1 cellular context compared by ENCODE assay signal in genomic region chr1:154760469-154760933, GRCh38.
TF ChIP-seq lines count a peak whose summit lies in the region.

No MANE protein-coding gene starts in this region.

TF ChIP-seq in HepG2, 621 proteins besides CTCF, POLR2A, EP300 and RAD21 (continued from another document and continues in another):
- TF ChIP-seq RBM39 (IDR thresholded peaks at IDR 0.05; ENCODE audit: low read depth, low read length, poor library complexity, severe bottlenecking) (peak; percentile 57), ZNF224 (CRISPR knock-in tag; IDR thresholded peaks at IDR 0.05) (no peak), ZNF382 (CRISPR knock-in tag; IDR thresholded peaks at IDR 0.05; ENCODE audit: borderline replicate concordance) (no peak), ATM (IDR thresholded peaks at IDR 0.05; ENCODE audit: borderline replicate concordance) (no peak), ZHX2 (IDR thresholded peaks at IDR 0.05; ENCODE audit: low read depth) (no peak), ZHX2 (CRISPR knock-in tag; IDR thresholded peaks at IDR 0.05; ENCODE audit: borderline replicate concordance) (no peak), TBX3 (IDR thresholded peaks at IDR 0.05; ENCODE audit: borderline replicate concordance) (no peak), SATB2 (CRISPR knock-in tag; IDR thresholded peaks at IDR 0.05) (no peak), ZNF652 (CRISPR knock-in tag; IDR thresholded peaks at IDR 0.05; ENCODE audit: borderline replicate concordance, low read depth) (no peak), ARID5B (CRISPR knock-in tag; IDR thresholded peaks at IDR 0.05) (no peak), SIN3A (IDR thresholded peaks at IDR 0.05; ENCODE audit: borderline replicate concordance, low read depth, low read length) (no peak), ARNTL (CRISPR knock-in tag; IDR thresholded peaks at IDR 0.05) (no peak; the same call in 1 of the 2 replicates), MXD1 (CRISPR knock-in tag; IDR thresholded peaks at IDR 0.05) (no peak), MXD3 (CRISPR knock-in tag; IDR thresholded peaks at IDR 0.05) (no peak), SKIL (CRISPR knock-in tag; IDR thresholded peaks at IDR 0.05; ENCODE audit: borderline replicate concordance) (no peak), PAX8 (CRISPR knock-in tag; IDR thresholded peaks at IDR 0.05; ENCODE audit: borderline replicate concordance) (no peak), ZNF678 (CRISPR knock-in tag; IDR thresholded peaks at IDR 0.05) (no peak), MZF1 (CRISPR knock-in tag; IDR thresholded peaks at IDR 0.05; ENCODE audit: borderline replicate concordance) (no peak), TGIF2 (CRISPR knock-in tag; IDR thresholded peaks at IDR 0.05) (no peak), ZNF644 (CRISPR knock-in tag; IDR thresholded peaks at IDR 0.05; ENCODE audit: low read depth) (no peak), HMG20A (CRISPR knock-in tag; IDR thresholded peaks at IDR 0.05; ENCODE audit: borderline replicate concordance) (no peak), KLF16 (CRISPR knock-in tag; IDR thresholded peaks at IDR 0.05) (peak in 1 of 2 experiments; percentile 61; a peak in 1 of 4 replicates), ZNF253 (CRISPR knock-in tag; IDR thresholded peaks at IDR 0.05; ENCODE audit: borderline replicate concordance) (no peak), GABPA (IDR thresholded peaks at IDR 0.05; ENCODE audit: low read depth, low read length) (no peak), GABPA (CRISPR knock-in tag; IDR thresholded peaks at IDR 0.05; ENCODE audit: low read depth) (no peak), ZNF605 (CRISPR knock-in tag; IDR thresholded peaks at IDR 0.05) (no peak), HNF4A (CRISPR knock-in tag; IDR thresholded peaks at IDR 0.05) (no peak), PCBP2 (optimal IDR thresholded peaks at IDR 0.05; ENCODE audit: low read depth, low read length, poor library complexity, severe bottlenecking) (no peak), JUN (CRISPR knock-in tag; IDR thresholded peaks at IDR 0.05) (no peak), ZNF276 (CRISPR knock-in tag; IDR thresholded peaks at IDR 0.05; ENCODE audit: low read depth) (no peak), ZNF513 (CRISPR knock-in tag; conservative IDR thresholded peaks at IDR 0.05) (no peak), DMTF1 (CRISPR knock-in tag; IDR thresholded peaks at IDR 0.05) (no peak), ZNF850 (CRISPR knock-in tag; conservative IDR thresholded peaks at IDR 0.05) (no peak), HINFP (CRISPR knock-in tag; IDR thresholded peaks at IDR 0.05; ENCODE audit: low read depth) (no peak), SIN3B (IDR thresholded peaks at IDR 0.05; ENCODE audit: low read length) (no peak), SMC3 (IDR thresholded peaks at IDR 0.05; ENCODE audit: low read length) (peak; percentile 32; the same call in 1 of the 2 replicates), NFKB2 (CRISPR knock-in tag; IDR thresholded peaks at IDR 0.05; ENCODE audit: borderline replicate concordance) (peak; percentile 40; the same call in 1 of the 2 replicates), IKZF4 (CRISPR knock-in tag; IDR thresholded peaks at IDR 0.05; ENCODE audit: borderline replicate concordance, low read depth, not compliant biosample characterization) (no peak), CENPBD1 (CRISPR knock-in tag; IDR thresholded peaks at IDR 0.05; ENCODE audit: borderline replicate concordance, low read depth) (no peak), RBFOX2 (IDR thresholded peaks at IDR 0.05; ENCODE audit: low read depth, low read length) (no peak), PAF1 (CRISPR knock-in tag; IDR thresholded peaks at IDR 0.05) (no peak)
